ENCODE assay signal across 21 cellular contexts in the genomic region with DNA sequence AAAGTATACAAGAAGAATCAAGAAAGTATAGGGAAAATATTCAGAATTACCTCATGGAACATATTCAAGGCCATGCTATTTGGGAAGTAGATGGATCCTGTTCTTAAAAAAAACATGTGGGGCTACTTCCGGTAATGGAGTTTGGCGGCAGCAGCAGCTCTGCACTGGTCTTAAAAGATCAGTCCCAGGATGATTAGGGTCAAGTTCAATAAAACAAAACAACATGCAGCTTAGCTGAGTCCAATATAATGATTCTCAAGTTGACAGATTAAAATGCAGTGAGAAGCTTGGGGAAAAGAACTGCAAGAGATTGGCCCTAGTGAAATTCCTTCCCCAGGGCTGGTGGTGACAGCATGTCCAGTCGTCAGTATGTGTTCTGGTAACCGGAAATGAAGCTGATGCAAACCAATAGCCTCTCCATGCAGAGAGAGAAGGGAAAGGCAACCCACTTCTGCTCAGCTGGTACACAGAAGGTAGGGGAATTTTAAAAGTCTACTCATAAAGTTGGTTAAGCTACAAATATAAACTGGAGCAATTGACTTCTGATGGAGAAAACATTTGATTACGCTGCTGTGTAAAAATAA.
DNase-seq lines count a peak whose midpoint lies in the region; ATAC-seq and TF ChIP-seq lines count a peak whose summit lies in the region.
"Had no signal": no experiment of that assay in that cellular context is flagged by ENCODE, and none has a peak within 500 bp of the region (broad histone marks: within the 10 kb centered on the region; RNA-seq: fewer than 3 reads in every experiment).

No MANE protein-coding gene starts in this region.

- DNase-seq in left ventricle myocardium superior (no peak), cardiac septum (ENCODE audit: low spot score) (no peak), choroid plexus epithelial cell (ENCODE audit: low read depth) (peak; percentile 61), left kidney (ENCODE audit: low read depth, low spot score) (peak; percentile 47), skeletal muscle cell (ENCODE audit: low read depth) (peak; percentile 3), NOMO-1 treated with DMSO at 0.1 percent for 48 hours (lab: John Stamatoyannopoulos, UW; ENCODE audit: unreplicated experiment) (no peak), WTC11 (ENCODE audit: low spot score) (no peak)
- DNase-seq: DMS53, EL, GF-D8, GM23248, KG1, NCI-H1092 treated with DMSO at 0.1 percent for 48 hours, NCI-H146, NCI-H2029, NCI-H226, NCI-H510A treated with DMSO at 0.1 percent for 48 hours, NCI-H748 treated with DMSO at 0.1 percent for 48 hours had no signal

- POLR2A ChIA-PET in WTC11 (lab: Charles Lee) = no interaction called here

- CTCF ChIA-PET in WTC11 (lab: Charles Lee) = interaction anchor here (1.2 kb wide), 1 partner anchor 104 kb away, joined by 3 read pairs; no protein-coding TSS in a partner anchor

- peak; percentile 26 for ATAC-seq in left ventricle myocardium superior
- ATAC-seq in GM18519 (IDR thresholded peaks at IDR 0.05; ENCODE audit: low FRiP score, unreplicated experiment) = no peak
- ATAC-seq in WTC11 = no peak
- ATAC-seq: Right ventricle myocardium inferior had no signal

- H3K27me3 Mint-ChIP-seq in WTC11 (ENCODE audit: low read depth) = no peaks in the 10 kb centered on the region

- H3K9me3 Mint-ChIP-seq in WTC11 = no peaks in the 10 kb centered on the region

- no peak for TF ChIP-seq CTCF in choroid plexus epithelial cell (conservative IDR thresholded peaks at IDR 0.05; ENCODE audit: low read depth, low read length)
- TF ChIP-seq CTCF in WTC11 (IDR thresholded peaks at IDR 0.05) = no peak

- no peak overlapping the region for H3K4me3 ChIP-seq in choroid plexus epithelial cell (ENCODE audit: low read depth, low read length)
- H3K4me3 ChIP-seq in skeletal muscle cell (ENCODE audit: low read depth, low read length) = no peak overlapping the region
- H3K4me3 ChIP-seq: GM23248, HAP-1 had no signal

- intact Hi-C loops in left ventricle myocardium superior (cut with micrococcal nuclease) (no loop called here), cardiac septum (cut with DNase I) (no loop called here)

- H3K36me3 Mint-ChIP-seq in WTC11 = peaks cover 6% of the 10 kb centered on the region; the same call in 1 of the 2 replicates

- no peak overlapping the region for H3K4me3 Mint-ChIP-seq in WTC11

- H3K4me1 Mint-ChIP-seq in WTC11 = peaks cover 22% of the 10 kb centered on the region

- no peak overlapping the region for H3K27ac Mint-ChIP-seq in WTC11

TF ChIP-seq in WTC11, 78 proteins besides CTCF, POLR2A, EP300 and RAD21:
- TF ChIP-seq ZNF121 (CRISPR knock-in tag; IDR thresholded peaks at IDR 0.05) (no peak), CBFB (CRISPR knock-in tag; IDR thresholded peaks at IDR 0.05; ENCODE audit: low read depth) (no peak), RORB (CRISPR knock-in tag; IDR thresholded peaks at IDR 0.05) (no peak), ATF1 (CRISPR knock-in tag; IDR thresholded peaks at IDR 0.05) (no peak)
- TF ChIP-seq, protein P1, sequence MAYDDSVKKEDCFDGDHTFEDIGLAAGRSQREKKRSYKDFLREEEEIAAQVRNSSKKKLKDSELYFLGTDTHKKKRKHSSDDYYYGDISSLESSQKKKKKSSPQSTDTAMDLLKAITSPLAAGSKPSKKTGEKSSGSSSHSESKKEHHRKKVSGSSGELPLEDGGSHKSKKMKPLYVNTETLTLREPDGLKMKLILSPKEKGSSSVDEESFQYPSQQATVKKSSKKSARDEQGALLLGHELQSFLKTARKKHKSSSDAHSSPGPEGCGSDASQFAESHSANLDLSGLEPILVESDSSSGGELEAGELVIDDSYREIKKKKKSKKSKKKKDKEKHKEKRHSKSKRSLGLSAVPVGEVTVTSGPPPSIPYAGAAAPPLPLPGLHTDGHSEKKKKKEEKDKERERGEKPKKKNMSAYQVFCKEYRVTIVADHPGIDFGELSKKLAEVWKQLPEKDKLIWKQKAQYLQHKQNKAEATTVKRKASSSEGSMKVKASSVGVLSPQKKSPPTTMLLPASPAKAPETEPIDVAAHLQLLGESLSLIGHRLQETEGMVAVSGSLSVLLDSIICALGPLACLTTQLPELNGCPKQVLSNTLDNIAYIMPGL (CRISPR knock-in tag; IDR thresholded peaks at IDR 0.05) = no peak
- TF ChIP-seq, protein P2, sequence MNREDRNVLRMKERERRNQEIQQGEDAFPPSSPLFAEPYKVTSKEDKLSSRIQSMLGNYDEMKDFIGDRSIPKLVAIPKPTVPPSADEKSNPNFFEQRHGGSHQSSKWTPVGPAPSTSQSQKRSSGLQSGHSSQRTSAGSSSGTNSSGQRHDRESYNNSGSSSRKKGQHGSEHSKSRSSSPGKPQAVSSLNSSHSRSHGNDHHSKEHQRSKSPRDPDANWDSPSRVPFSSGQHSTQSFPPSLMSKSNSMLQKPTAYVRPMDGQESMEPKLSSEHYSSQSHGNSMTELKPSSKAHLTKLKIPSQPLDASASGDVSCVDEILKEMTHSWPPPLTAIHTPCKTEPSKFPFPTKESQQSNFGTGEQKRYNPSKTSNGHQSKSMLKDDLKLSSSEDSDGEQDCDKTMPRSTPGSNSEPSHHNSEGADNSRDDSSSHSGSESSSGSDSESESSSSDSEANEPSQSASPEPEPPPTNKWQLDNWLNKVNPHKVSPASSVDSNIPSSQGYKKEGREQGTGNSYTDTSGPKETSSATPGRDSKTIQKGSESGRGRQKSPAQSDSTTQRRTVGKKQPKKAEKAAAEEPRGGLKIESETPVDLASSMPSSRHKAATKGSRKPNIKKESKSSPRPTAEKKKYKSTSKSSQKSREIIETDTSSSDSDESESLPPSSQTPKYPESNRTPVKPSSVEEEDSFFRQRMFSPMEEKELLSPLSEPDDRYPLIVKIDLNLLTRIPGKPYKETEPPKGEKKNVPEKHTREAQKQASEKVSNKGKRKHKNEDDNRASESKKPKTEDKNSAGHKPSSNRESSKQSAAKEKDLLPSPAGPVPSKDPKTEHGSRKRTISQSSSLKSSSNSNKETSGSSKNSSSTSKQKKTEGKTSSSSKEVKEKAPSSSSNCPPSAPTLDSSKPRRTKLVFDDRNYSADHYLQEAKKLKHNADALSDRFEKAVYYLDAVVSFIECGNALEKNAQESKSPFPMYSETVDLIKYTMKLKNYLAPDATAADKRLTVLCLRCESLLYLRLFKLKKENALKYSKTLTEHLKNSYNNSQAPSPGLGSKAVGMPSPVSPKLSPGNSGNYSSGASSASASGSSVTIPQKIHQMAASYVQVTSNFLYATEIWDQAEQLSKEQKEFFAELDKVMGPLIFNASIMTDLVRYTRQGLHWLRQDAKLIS (CRISPR knock-in tag; IDR thresholded peaks at IDR 0.05; ENCODE audit: borderline replicate concordance) = no peak
- TF ChIP-seq, protein P3, sequence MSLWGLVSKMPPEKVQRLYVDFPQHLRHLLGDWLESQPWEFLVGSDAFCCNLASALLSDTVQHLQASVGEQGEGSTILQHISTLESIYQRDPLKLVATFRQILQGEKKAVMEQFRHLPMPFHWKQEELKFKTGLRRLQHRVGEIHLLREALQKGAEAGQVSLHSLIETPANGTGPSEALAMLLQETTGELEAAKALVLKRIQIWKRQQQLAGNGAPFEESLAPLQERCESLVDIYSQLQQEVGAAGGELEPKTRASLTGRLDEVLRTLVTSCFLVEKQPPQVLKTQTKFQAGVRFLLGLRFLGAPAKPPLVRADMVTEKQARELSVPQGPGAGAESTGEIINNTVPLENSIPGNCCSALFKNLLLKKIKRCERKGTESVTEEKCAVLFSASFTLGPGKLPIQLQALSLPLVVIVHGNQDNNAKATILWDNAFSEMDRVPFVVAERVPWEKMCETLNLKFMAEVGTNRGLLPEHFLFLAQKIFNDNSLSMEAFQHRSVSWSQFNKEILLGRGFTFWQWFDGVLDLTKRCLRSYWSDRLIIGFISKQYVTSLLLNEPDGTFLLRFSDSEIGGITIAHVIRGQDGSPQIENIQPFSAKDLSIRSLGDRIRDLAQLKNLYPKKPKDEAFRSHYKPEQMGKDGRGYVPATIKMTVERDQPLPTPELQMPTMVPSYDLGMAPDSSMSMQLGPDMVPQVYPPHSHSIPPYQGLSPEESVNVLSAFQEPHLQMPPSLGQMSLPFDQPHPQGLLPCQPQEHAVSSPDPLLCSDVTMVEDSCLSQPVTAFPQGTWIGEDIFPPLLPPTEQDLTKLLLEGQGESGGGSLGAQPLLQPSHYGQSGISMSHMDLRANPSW (CRISPR knock-in tag; conservative IDR thresholded peaks at IDR 0.05; ENCODE audit: low read depth) = no peak
- TF ChIP-seq, protein P4, sequence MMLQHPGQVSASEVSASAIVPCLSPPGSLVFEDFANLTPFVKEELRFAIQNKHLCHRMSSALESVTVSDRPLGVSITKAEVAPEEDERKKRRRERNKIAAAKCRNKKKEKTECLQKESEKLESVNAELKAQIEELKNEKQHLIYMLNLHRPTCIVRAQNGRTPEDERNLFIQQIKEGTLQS (CRISPR knock-in tag; conservative IDR thresholded peaks at IDR 0.05) = no peak
TF ChIP-seq in WTC11: peak in this region for 0.

Comparison
In these comparisons a context has a peak if more than half of its experiments do, and no peak if none do; other contexts are left out.
1. DNase-seq: peak in choroid plexus epithelial cell (single experiment), left kidney (single experiment) and skeletal muscle cell (single experiment); none in left ventricle myocardium superior (single experiment), cardiac septum (single experiment), NOMO-1 treated with DMSO at 0.1 percent for 48 hours (single experiment) and WTC11 (single experiment).